23 cellular contexts compared by ENCODE assay signal in genomic region chr12:110111476-110112334, GRCh38. TPM values are rescaled to one million over a fixed set of nuclear protein-coding genes. Genes with fewer than 3 reads are reported as not detected.
A peak's percentile ranks its signal among the peaks of the same experiment; 100 is the strongest.
DNase-seq lines count a peak whose midpoint lies in the region; ATAC-seq and TF ChIP-seq lines count a peak whose summit lies in the region.
"Had no signal": no experiment of that assay in that cellular context is flagged by ENCODE, and none has a peak within 500 bp of the region (broad histone marks: within the 10 kb centered on the region; RNA-seq: fewer than 3 reads in every experiment).

No MANE protein-coding gene starts in this region.

- H3K4me1 ChIP-seq in esophagus muscularis mucosa (peaks cover 28 to 62% (median 60%) of the 10 kb centered on the region in 4 donors), lung (ENCODE audit: control insufficient read depth in 2 of 2, insufficient read depth in 2 of 2, low read length in 2 of 2) (peaks cover 9 to 10% of the 10 kb centered on the region in 2 donors), upper lobe of right lung (peaks cover 25% of the 10 kb centered on the region)
- H3K4me1 ChIP-seq: BE2C, colonic mucosa had no signal

- H3K27me3 ChIP-seq in esophagus muscularis mucosa (no peaks in the 10 kb centered on the region), lung (ENCODE audit: control insufficient read depth, insufficient read depth) (no peaks in the 10 kb centered on the region), upper lobe of right lung (no peaks in the 10 kb centered on the region)
- H3K27me3 ChIP-seq: BE2C, colonic mucosa, pancreas, tibial nerve had no signal

- peaks cover 3 to 11% (median 4%) of the 10 kb centered on the region in 3 donors for H3K27me3 Mint-ChIP-seq in immature natural killer cell (ENCODE audit: low read depth in 3 of 3)
- H3K27me3 Mint-ChIP-seq: stimulated activated naive B cell treated with anti-CD40 and anti-IgM and Interleukin-4, amounts not matched to agents 10 μg/mL and 1 μg/mL and 100 μg/mL, for 72 hours had no signal

- TF ChIP-seq POLR2A in esophagus muscularis mucosa (IDR thresholded peaks at IDR 0.05; ENCODE audit: low read depth), result no peak

- no peaks in the 10 kb centered on the region for H3K9me3 Mint-ChIP-seq in immature natural killer cell
- H3K9me3 Mint-ChIP-seq: naive thymus-derived CD8-positive, alpha-beta T cell; stimulated activated naive B cell treated with anti-CD40 and anti-IgM and Interleukin-4, amounts not matched to agents 10 μg/mL and 1 μg/mL and 100 μg/mL, for 72 hours had no signal

- peak; percentile 14 for DNase-seq in NCI-H510A treated with DMSO at 0.1 percent for 48 hours (lab: John Stamatoyannopoulos, UW)
- DNase-seq in NCI-H510A (lab: John Stamatoyannopoulos, UW), result no peak
- DNase-seq in esophagus muscularis mucosa (ENCODE audit: extremely low spot score), result no peak
- DNase-seq in lung (ENCODE audit: low spot score), result no peak
- DNase-seq in upper lobe of right lung, result no peak
- no peak for DNase-seq in COLO829 (ENCODE audit: low spot score)
- no peak for DNase-seq in immature natural killer cell
- DNase-seq: activated CD4-positive, alpha-beta T cell treated with anti-CD3 and anti-CD28 coated beads, Interleukin-2, amount 50 U/mL, for 1 hour; BE2C; colonic mucosa; COR-L47; hippocampal formation; naive thymus-derived CD8-positive, alpha-beta T cell; NCI-H146; pancreas; PC-3; stimulated activated CD4-positive, alpha-beta T cell treated with anti-CD3 and anti-CD28 coated beads, Interleukin-1b, Interleukin-23, amount 100 ng/mL, for 48 hours; stimulated activated naive B cell treated with anti-CD40 and anti-IgM and Interleukin-4, amounts not matched to agents 10 μg/mL and 1 μg/mL and 100 μg/mL, for 72 hours had no signal

- no peaks in the 10 kb centered on the region for H3K9me3 ChIP-seq in esophagus muscularis mucosa
- peaks cover 0 to 1% of the 10 kb centered on the region in 2 donors for H3K9me3 ChIP-seq in lung (ENCODE audit: control insufficient read depth in 2 of 2, insufficient read depth in 1 of 2, low read length in 1 of 2)
- H3K9me3 ChIP-seq in upper lobe of right lung, result no peaks in the 10 kb centered on the region
- H3K9me3 ChIP-seq: BE2C, colonic mucosa, pancreas, tibial nerve had no signal

- H3K27ac ChIP-seq in esophagus muscularis mucosa (replicated peaks in 1 of 4), result peak overlapping the region; percentile 82 to 90 (median 88)
- H3K27ac ChIP-seq in lung (ENCODE audit: low read depth in 1 of 2, low read length in 1 of 2), result peak overlapping the region; percentile 42 to 70
- H3K27ac ChIP-seq in upper lobe of right lung, result peak overlapping the region; percentile 70
- H3K27ac ChIP-seq: colonic mucosa, pancreas had no signal

- TF ChIP-seq CTCF in esophagus muscularis mucosa (IDR thresholded peaks at IDR 0.05) (no peak), lung (IDR thresholded peaks at IDR 0.05; ENCODE audit: control extremely low read depth, extremely low read depth) (no peak), upper lobe of right lung (IDR thresholded peaks at IDR 0.05) (no peak)

- no peaks in the 10 kb centered on the region for H3K36me3 Mint-ChIP-seq in immature natural killer cell
- H3K36me3 Mint-ChIP-seq: brain; naive thymus-derived CD8-positive, alpha-beta T cell; stimulated activated naive B cell treated with anti-CD40 and anti-IgM and Interleukin-4, amounts not matched to agents 10 μg/mL and 1 μg/mL and 100 μg/mL, for 72 hours had no signal

- ATAC-seq in lung (ENCODE audit: insufficient read depth, low FRiP score), result no peak
- ATAC-seq in upper lobe of right lung, result peak; percentile 22
- ATAC-seq in GM21447 (IDR thresholded peaks at IDR 0.05; ENCODE audit: unreplicated experiment), result no peak
- ATAC-seq: K562; naive thymus-derived CD8-positive, alpha-beta T cell; pancreas; PC-3; stimulated activated naive B cell treated with anti-CD40 and anti-IgM and Interleukin-4, amounts not matched to agents 10 μg/mL and 1 μg/mL and 100 μg/mL, for 72 hours had no signal

- H3K4me1 Mint-ChIP-seq in immature natural killer cell, result no peaks in the 10 kb centered on the region
- H3K4me1 Mint-ChIP-seq: naive thymus-derived CD8-positive, alpha-beta T cell had no signal

- intact Hi-C loops in esophagus muscularis mucosa (cut with DNase I) (no loop called here), upper lobe of right lung (cut with DNase I) (no loop called here)

- no peak for TF ChIP-seq EP300 in esophagus muscularis mucosa (IDR thresholded peaks at IDR 0.05)

- no peak overlapping the region for H3K4me3 Mint-ChIP-seq in immature natural killer cell
- H3K4me3 Mint-ChIP-seq: brain; endodermal cell; naive thymus-derived CD8-positive, alpha-beta T cell; stimulated activated naive B cell treated with anti-CD40 and anti-IgM and Interleukin-4, amounts not matched to agents 10 μg/mL and 1 μg/mL and 100 μg/mL, for 72 hours had no signal

- no peaks in the 10 kb centered on the region for H3K36me3 ChIP-seq in esophagus muscularis mucosa
- H3K36me3 ChIP-seq in lung (ENCODE audit: control insufficient read depth in 2 of 2, insufficient read depth in 2 of 2, low read length in 2 of 2), result no peaks in the 10 kb centered on the region
- no peaks in the 10 kb centered on the region for H3K36me3 ChIP-seq in upper lobe of right lung
- H3K36me3 ChIP-seq: BE2C, colonic mucosa, pancreas, tibial nerve had no signal

- H3K4me3 ChIP-seq in esophagus muscularis mucosa (no peak overlapping the region), lung (no peak overlapping the region), upper lobe of right lung (no peak overlapping the region)
- H3K4me3 ChIP-seq: colonic mucosa, K562, pancreas, tibial nerve had no signal

- H3K27ac Mint-ChIP-seq in immature natural killer cell, result no peak overlapping the region
- H3K27ac Mint-ChIP-seq: endodermal cell; stimulated activated naive B cell treated with anti-CD40 and anti-IgM and Interleukin-4, amounts not matched to agents 10 μg/mL and 1 μg/mL and 100 μg/mL, for 72 hours had no signal

- 84% methylated on average over 4 of the region's 4 CpGs for WGBS in esophagus muscularis mucosa
- 69 to 77% methylated on average over 4 of the region's 4 CpGs for WGBS in lung, 2 donors

RNA-seq across cellular contexts. Expression of gene IFT81, which starts 12.5 kb away (rescaled TPM):
- total RNA-seq in esophagus muscularis mucosa (10 to 100 TPM; 15.1 to 27.4 (median 15.9) TPM), lung (10 to 100 TPM; 15.7 to 43.1 TPM), upper lobe of right lung (7.3 TPM)
- polyA plus RNA-seq in lung (1 to 10 TPM; 5.4 to 5.8 TPM), immature natural killer cell (under 1 TPM in 2 of 3 donors, not detected in 1; 0.54 TPM)
